ENCODE assay signal across 8 cellular contexts in genomic region chr16:20849587-20850390, GRCh38. TPM values are rescaled to one million over a fixed set of nuclear protein-coding genes. Genes with fewer than 3 reads are reported as not detected.
A peak's percentile ranks its signal among the peaks of the same experiment; 100 is the strongest.
DNase-seq lines count a peak whose midpoint lies in the region; ATAC-seq and TF ChIP-seq lines count a peak whose summit lies in the region.

No MANE protein-coding gene starts in this region.

- peak overlapping the region; percentile 34; the same call in 1 of the 2 replicates for H3K9ac ChIP-seq in GM23248
- no peak overlapping the region for H3K9ac ChIP-seq in endodermal cell (ENCODE audit: extremely low read depth, low read length, poor library complexity, severe bottlenecking)

- intact Hi-C loops in mucosa of descending colon (cut with DNase I, micrococcal nuclease) = loop anchor here (1.0 to 5.0 kb wide), 2 partner anchors 234 to 238 kb away; no protein-coding TSS in a partner anchor

- peak; percentile 82 for ATAC-seq in mucosa of descending colon
- ATAC-seq in GM19452 (IDR thresholded peaks at IDR 0.05; ENCODE audit: unreplicated experiment) = no peak

- peaks cover 53% of the 10 kb centered on the region for H3K4me1 ChIP-seq in GM23248 (ENCODE audit: insufficient read depth)
- peaks cover 26% of the 10 kb centered on the region for H3K4me1 ChIP-seq in endodermal cell (ENCODE audit: control insufficient read depth, insufficient read depth, low read length)
- H3K4me1 ChIP-seq in mucosa of descending colon (ENCODE audit: low read depth) = peaks cover 4% of the 10 kb centered on the region

- H4K20me1 ChIP-seq in GM23248 (ENCODE audit: insufficient read depth) = no peaks in the 10 kb centered on the region

- TF ChIP-seq CTCF in endodermal cell (conservative IDR thresholded peaks at IDR 0.05) (peak; percentile 98), mucosa of descending colon (IDR thresholded peaks at IDR 0.05) (peak; percentile 95)

- H3K27me3 ChIP-seq in GM23248 (replicated peaks; ENCODE audit: insufficient read depth) (no peaks in the 10 kb centered on the region), endodermal cell (ENCODE audit: control insufficient read depth, insufficient read depth, low read length, poor library complexity, severe bottlenecking) (no peaks in the 10 kb centered on the region)

- H2AFZ ChIP-seq in GM23248 = no peak overlapping the region

- 16 to 19% methylated on average over 6 of the region's 6 CpGs for WGBS in GM23248 (ENCODE audit: low coverage in 1 of 2, low lambda C conversion rate in 2 of 2, missing lambda C conversion rate in 2 of 2), 2 experiments
- 68% methylated on average over 4 to 6 of the region's 6 CpGs for WGBS in endodermal cell (ENCODE audit: insufficient coverage in 1 of 2, insufficient read length in 1 of 2), 2 experiments

- no peak overlapping the region for H3K4me3 Mint-ChIP-seq in endodermal cell

- H3K4me3 ChIP-seq in GM23248 (no peak overlapping the region), endodermal cell (ENCODE audit: low read length) (no peak overlapping the region), mucosa of descending colon (no peak overlapping the region)

- H3K27ac ChIP-seq in GM23248 (no peak overlapping the region), endodermal cell (ENCODE audit: low read depth, low read length) (no peak overlapping the region)

- no peak overlapping the region for H3K27ac Mint-ChIP-seq in endodermal cell

- H3K9me2 ChIP-seq in GM23248 (ENCODE audit: insufficient read depth) = no peaks in the 10 kb centered on the region

- H3K36me3 ChIP-seq in GM23248 (ENCODE audit: low read depth) = peaks cover 4% of the 10 kb centered on the region; the same call in 1 of the 2 replicates
- H3K36me3 ChIP-seq in endodermal cell (ENCODE audit: control insufficient read depth, insufficient read depth, low read length) = peaks cover 10% of the 10 kb centered on the region
- no peaks in the 10 kb centered on the region for H3K36me3 ChIP-seq in mucosa of descending colon (ENCODE audit: low read depth)

- H3K36me3 Mint-ChIP-seq in endodermal cell (ENCODE audit: low read depth) = no peaks in the 10 kb centered on the region

- peaks cover 40% of the 10 kb centered on the region for H3K4me1 Mint-ChIP-seq in endodermal cell

- H3K79me2 ChIP-seq in GM23248 (ENCODE audit: insufficient read depth) = peaks cover 25% of the 10 kb centered on the region

- in situ Hi-C loops in GM23248 (cut with MboI) = loop anchor here (5.0 kb wide), 1 partner anchor 233 kb away; no protein-coding TSS in a partner anchor

- no peaks in the 10 kb centered on the region for H3K9me3 Mint-ChIP-seq in endodermal cell

- DNase-seq in AG08396 (ENCODE audit: low spot score) (peak; percentile 54), GM23248 (peak; percentile 74), NCI-H774 (lab: John Stamatoyannopoulos, UW) (peak; percentile 39), endodermal cell (peak; percentile 89), mucosa of descending colon (peak in 2 of 3 donors; percentile 76 to 87)
- peak; percentile 88 for DNase-seq in activated CD8-positive, alpha-beta memory T cell treated with anti-CD3 and anti-CD28 coated beads for 24 hours
- peak; percentile 44 for DNase-seq in stimulated activated CD8-positive, alpha-beta memory T cell treated with anti-CD3 and anti-CD28 coated beads, Interleukin-4, amount 100 ng/mL, for 24 hours (ENCODE audit: low read depth)

- no peaks in the 10 kb centered on the region for H3K27me3 Mint-ChIP-seq in endodermal cell (ENCODE audit: insufficient read depth)

- peak overlapping the region; percentile 1 for H3K4me2 ChIP-seq in GM23248 (ENCODE audit: unreplicated experiment)

- no peaks in the 10 kb centered on the region for H3K9me3 ChIP-seq in GM23248 (ENCODE audit: low read depth)
- H3K9me3 ChIP-seq in endodermal cell (ENCODE audit: control insufficient read depth, low read length) = no peaks in the 10 kb centered on the region
- no peaks in the 10 kb centered on the region for H3K9me3 ChIP-seq in mucosa of descending colon

- peaks cover 56% of the 10 kb centered on the region for H3F3A ChIP-seq in GM23248 (ENCODE audit: insufficient read depth)

RNA-seq across cellular contexts. Expression of gene REXO5, which starts 43.5 kb away (rescaled TPM):
- 7.0 and 11.0 TPM in 2 replicates for total RNA-seq in GM23248 (2014; rRNA removed; shearing (Covaris generic))
- 3.4 and 3.5 TPM in 2 replicates for polyA plus RNA-seq in GM23248 (2016; fragmentation: Nextera tagmentation; extraction: Ambion mirVana)
- total RNA-seq in endodermal cell (10 to 100 TPM in 1 of 2 donors, 1 to 10 TPM in 1; 4.3 to 10.2 TPM), mucosa of descending colon (1 to 10 TPM; 3.0 to 6.9 (median 4.1) TPM)
- 9.3 TPM for polyA plus RNA-seq in endodermal cell (2013, experiment 1 of 2)
- polyA plus RNA-seq in endodermal cell (2013, experiment 2 of 2) = 7.8 TPM

RNA-seq across cellular contexts. Expression of gene ERI2, which starts 43.5 kb away (rescaled TPM):
- 13.2 and 20.2 TPM in 2 replicates for total RNA-seq in GM23248 (2014; rRNA removed; shearing (Covaris generic))
- polyA plus RNA-seq in GM23248 (2016; fragmentation: Nextera tagmentation; extraction: Ambion mirVana) = 12.9 and 13.6 TPM in 2 replicates
- total RNA-seq in endodermal cell (10 to 100 TPM; 18.7 TPM), mucosa of descending colon (10 to 100 TPM; 16.2 to 30.3 (median 30.2) TPM)
- polyA plus RNA-seq in endodermal cell (2013, experiment 1 of 2) = 32.1 TPM
- 31.0 TPM for polyA plus RNA-seq in endodermal cell (2013, experiment 2 of 2)

RNA-seq across cellular contexts. Expression of gene DCUN1D3, which starts 50.4 kb away (rescaled TPM):
- total RNA-seq in GM23248 (2014; rRNA removed; shearing (Covaris generic)) = 34.4 and 35.2 TPM in 2 replicates
- 15.2 and 15.3 TPM in 2 replicates for polyA plus RNA-seq in GM23248 (2016; fragmentation: Nextera tagmentation; extraction: Ambion mirVana)
- 10 to 100 TPM; 21.3 to 22.7 TPM for total RNA-seq in endodermal cell
- polyA plus RNA-seq in endodermal cell (2013, experiment 1 of 2) = 5.9 TPM
- 4.8 TPM for polyA plus RNA-seq in endodermal cell (2013, experiment 2 of 2)
- 10 to 100 TPM in 2 of 3 donors, 1 to 10 TPM in 1; 10.0 to 21.5 (median 12.2) TPM for total RNA-seq in mucosa of descending colon

RNA-seq across cellular contexts. Expression of gene LYRM1, which starts 50.8 kb away (rescaled TPM):
- 32.1 and 32.2 TPM in 2 replicates for total RNA-seq in GM23248 (2014; rRNA removed; shearing (Covaris generic))
- 37.6 and 40.9 TPM in 2 replicates for polyA plus RNA-seq in GM23248 (2016; fragmentation: Nextera tagmentation; extraction: Ambion mirVana)
- 10 to 100 TPM; 13.1 to 16.8 TPM for total RNA-seq in endodermal cell
- polyA plus RNA-seq in endodermal cell (2013, experiment 1 of 2) = 31.5 TPM
- 32.3 TPM for polyA plus RNA-seq in endodermal cell (2013, experiment 2 of 2)
- 10 to 100 TPM; 16.4 to 25.2 (median 17.3) TPM for total RNA-seq in mucosa of descending colon

Comparison
In these comparisons a context has a peak if more than half of its experiments do, and no peak if none do; other contexts are left out.
1. DNase-seq: peak in every context shown above with its lines; median percentile 89 in endodermal cell; 88 in activated CD8-positive, alpha-beta memory T cell treated with anti-CD3 and anti-CD28 coated beads for 24 hours; 82 in mucosa of descending colon; 74 in GM23248; 54 in AG08396; 44 in stimulated activated CD8-positive, alpha-beta memory T cell treated with anti-CD3 and anti-CD28 coated beads, Interleukin-4, amount 100 ng/mL, for 24 hours; 39 in NCI-H774.